In the genomic region with DNA sequence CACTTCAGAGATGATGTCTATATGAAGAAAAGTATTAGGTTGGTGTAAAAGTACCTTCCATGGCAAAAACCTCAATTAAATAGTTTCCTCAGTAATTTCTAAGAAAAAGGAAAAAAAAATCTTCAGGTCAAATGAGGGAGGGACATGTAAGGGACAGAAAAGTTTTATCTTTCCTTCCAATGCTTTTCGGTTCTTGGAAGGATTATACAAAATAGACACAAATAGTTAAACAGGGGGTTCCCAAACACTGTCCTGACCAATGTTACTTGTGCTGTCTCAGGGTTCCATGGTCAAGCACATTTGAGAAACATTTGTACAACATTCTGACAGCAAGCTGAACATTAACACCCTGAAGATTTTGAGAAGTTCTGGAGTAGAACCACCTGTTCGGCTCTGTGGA, we compare ENCODE assay signal across 31 cellular contexts. TPM values are rescaled to one million over a fixed set of nuclear protein-coding genes. Genes with fewer than 3 reads are reported as not detected.
"Had no signal": no experiment of that assay in that cellular context is flagged by ENCODE, and none has a peak within 500 bp of the region (broad histone marks: within the 10 kb centered on the region; RNA-seq: fewer than 3 reads in every experiment).

No MANE protein-coding gene starts in this region.

- H3K4me3 ChIP-seq: esophagus squamous epithelium, gastroesophageal sphincter had no signal

- H3K9me3 ChIP-seq: esophagus squamous epithelium, gastroesophageal sphincter had no signal

- ATAC-seq: activated CD8-positive, alpha-beta T cell treated with anti-CD3 and anti-CD28 coated beads for 36 hours; activated T-cell treated with anti-CD3 and anti-CD28 coated beads, Interleukin-2, amount 50 U/mL, for 4 hours; activated T-helper 17 cell treated with anti-CD3 and anti-CD28 coated beads, Interleukin-2, amount 50 U/mL, for 72 hours; gastroesophageal sphincter; WTC11 had no signal

- H3K27ac ChIP-seq: epithelial cell of prostate, esophagus squamous epithelium, gastroesophageal sphincter had no signal

- H3K27me3 Mint-ChIP-seq: activated CD8-positive, alpha-beta T cell treated with anti-CD3 and anti-CD28 coated beads for 36 hours had no signal

- H3K4me1 Mint-ChIP-seq: activated T-helper 17 cell treated with anti-CD3 and anti-CD28 coated beads, Interleukin-2, amount 50 U/mL, for 72 hours had no signal

- H3K4me3 Mint-ChIP-seq: activated CD8-positive, alpha-beta T cell treated with anti-CD3 and anti-CD28 coated beads for 36 hours; activated naive CD8-positive, alpha-beta T cell; activated T-cell treated with anti-CD3 and anti-CD28 coated beads, Interleukin-2, amount 50 U/mL, for 4 hours; activated T-helper 17 cell treated with anti-CD3 and anti-CD28 coated beads, Interleukin-2, amount 50 U/mL, for 72 hours; central memory CD8-positive, alpha-beta T cell; WTC11 had no signal

- H3K9me3 Mint-ChIP-seq: activated CD8-positive, alpha-beta T cell treated with anti-CD3 and anti-CD28 coated beads for 36 hours; activated T-cell treated with anti-CD3 and anti-CD28 coated beads, Interleukin-2, amount 50 U/mL, for 4 hours; activated T-helper 17 cell treated with anti-CD3 and anti-CD28 coated beads, Interleukin-2, amount 50 U/mL, for 72 hours; central memory CD8-positive, alpha-beta T cell; WTC11 had no signal

- H3K27me3 ChIP-seq: brain microvascular endothelial cell had no signal

- H3K36me3 Mint-ChIP-seq: activated naive CD8-positive, alpha-beta T cell; WTC11 had no signal

- H3K27ac Mint-ChIP-seq: activated CD8-positive, alpha-beta T cell treated with anti-CD3 and anti-CD28 coated beads for 36 hours; activated naive CD8-positive, alpha-beta T cell; activated T-helper 17 cell treated with anti-CD3 and anti-CD28 coated beads, Interleukin-2, amount 50 U/mL, for 72 hours; WTC11 had no signal

- H3K36me3 ChIP-seq: brain microvascular endothelial cell, esophagus squamous epithelium, gastroesophageal sphincter had no signal

- DNase-seq: activated CD4-positive, alpha-beta T cell treated with anti-CD3 and anti-CD28 coated beads for 1 hour; activated CD4-positive, alpha-beta T cell treated with anti-CD3 and anti-CD28 coated beads for 48 hours; activated CD4-positive, alpha-beta T cell treated with anti-CD3 and anti-CD28 coated beads, Interleukin-2, amount 50 U/mL, for 1 hour; activated CD4-positive, alpha-beta T cell treated with anti-CD3 and anti-CD28 coated beads, Interleukin-2, amount 50 U/mL, for 48 hours; activated CD8-positive, alpha-beta memory T cell treated with anti-CD3 and anti-CD28 coated beads for 24 hours; activated CD8-positive, alpha-beta T cell treated with anti-CD3 and anti-CD28 coated beads for 36 hours; activated effector memory CD4-positive, alpha-beta T cell treated with Interleukin-2 at 50 U/mL for 16 hours; activated gamma-delta T cell treated with Interleukin-2 at 50 U/mL for 16 hours; activated naive CD4-positive, alpha-beta T cell treated with anti-CD3 and anti-CD28 coated beads, Interleukin-2, amount 50 U/mL, for 16 hours; activated naive CD4-positive, alpha-beta T cell treated with Interleukin-2 at 50 U/mL for 16 hours; activated T-cell treated with anti-CD3 and anti-CD28 coated beads, Interleukin-2, amount 50 U/mL, for 4 hours; amniotic stem cell; anterior cingulate cortex; brain microvascular endothelial cell; cortex of kidney; dermis blood vessel endothelial cell; effector CD8-positive, alpha-beta T cell; esophagus squamous epithelium; foreskin melanocyte; T-helper 2 cell had no signal

- H3K4me1 ChIP-seq: esophagus squamous epithelium, gastroesophageal sphincter had no signal

RNA-seq across cellular contexts. Expression of gene ERMN, which starts 22.0 kb away (rescaled TPM):
- total RNA-seq: bronchial epithelial cell, cardiac septum, dermis blood vessel endothelial cell, endothelial cell of umbilical vein, fibroblast of villous mesenchyme had no signal

RNA-seq across cellular contexts. Expression of gene GALNT5, which starts 46.1 kb away (rescaled TPM):
- total RNA-seq: activated CD8-positive, alpha-beta T cell treated with anti-CD3 and anti-CD28 coated beads for 36 hours; endothelial cell of umbilical vein; T-helper 1 cell treated with Interleukin-12 subunit alpha and Interleukin-12 subunit beta and Interleukin-4 antibody, amounts not matched to agents 30 ng/mL and 1 ng/mL, for 36 hours had no signal
